12 cellular contexts compared by ENCODE assay signal in genomic region chr9:27297050-27297449, GRCh38. TPM values are rescaled to one million over a fixed set of nuclear protein-coding genes. Genes with fewer than 3 reads are reported as not detected.
"Had no signal": no experiment of that assay in that cellular context is flagged by ENCODE, and none has a peak within 500 bp of the region (broad histone marks: within the 10 kb centered on the region; RNA-seq: fewer than 3 reads in every experiment).

Gene EQTN, minus strand, starts transcription at chr9:27297150. Its CDS starts 95 bp downstream, at chr9:27297055.

- H3K27ac ChIP-seq: GM23248, HL-60 had no signal

- H2AFZ ChIP-seq: GM23248 had no signal

- H3K27ac Mint-ChIP-seq: HFFc6 had no signal

- H3K4me3 Mint-ChIP-seq: HFFc6 had no signal

- H3K9me3 ChIP-seq: HAP-1 had no signal

- H3K4me3 ChIP-seq: GM23248, HAP-1, K562 had no signal

- ATAC-seq: HCT116, HepG2, K562 had no signal

- FAIRE-seq: HepG2, K562 had no signal

- H3K9me3 Mint-ChIP-seq: HFFc6 had no signal

- H3K36me3 ChIP-seq: HAP-1 had no signal

- DNase-seq: GM23248, GOT3, H7, HFFc6, IMR-90 had no signal

- H3K9ac ChIP-seq: GM23248 had no signal

- H3K4me1 ChIP-seq: HAP-1 had no signal

RNA-seq across cellular contexts. Expression of gene EQTN, which starts in this region (rescaled TPM):
- total RNA-seq: GM23248, H4, HepG2, HFFc6, HT1080, IMR-90 had no signal
